1 cellular context compared by ENCODE assay signal in the genomic region with DNA sequence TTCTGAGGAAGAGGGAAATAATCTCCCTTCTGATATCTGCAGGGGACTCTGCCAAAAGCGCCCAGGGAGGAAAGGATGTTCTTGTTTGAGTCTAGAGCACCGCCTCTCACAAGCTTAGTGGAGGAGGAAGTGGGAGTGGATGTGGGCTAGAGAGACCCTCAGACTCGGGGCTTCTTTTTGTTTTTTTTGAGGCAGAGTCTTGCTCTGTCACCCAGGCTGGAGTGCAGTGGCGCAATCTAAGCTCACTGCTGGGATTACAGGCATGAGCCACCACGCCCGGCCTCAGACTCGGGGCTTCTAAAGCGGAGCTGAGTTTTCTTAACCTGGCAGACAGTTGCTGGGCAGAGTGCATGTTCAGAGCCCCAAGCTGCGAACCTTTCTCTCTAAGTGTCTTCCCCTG.
TF ChIP-seq lines count a peak whose summit lies in the region.

No MANE protein-coding gene starts in this region.

TF ChIP-seq in GM23338, 12 proteins besides CTCF, POLR2A, EP300 and RAD21 (continued from another document):
- TF ChIP-seq, protein P1, sequence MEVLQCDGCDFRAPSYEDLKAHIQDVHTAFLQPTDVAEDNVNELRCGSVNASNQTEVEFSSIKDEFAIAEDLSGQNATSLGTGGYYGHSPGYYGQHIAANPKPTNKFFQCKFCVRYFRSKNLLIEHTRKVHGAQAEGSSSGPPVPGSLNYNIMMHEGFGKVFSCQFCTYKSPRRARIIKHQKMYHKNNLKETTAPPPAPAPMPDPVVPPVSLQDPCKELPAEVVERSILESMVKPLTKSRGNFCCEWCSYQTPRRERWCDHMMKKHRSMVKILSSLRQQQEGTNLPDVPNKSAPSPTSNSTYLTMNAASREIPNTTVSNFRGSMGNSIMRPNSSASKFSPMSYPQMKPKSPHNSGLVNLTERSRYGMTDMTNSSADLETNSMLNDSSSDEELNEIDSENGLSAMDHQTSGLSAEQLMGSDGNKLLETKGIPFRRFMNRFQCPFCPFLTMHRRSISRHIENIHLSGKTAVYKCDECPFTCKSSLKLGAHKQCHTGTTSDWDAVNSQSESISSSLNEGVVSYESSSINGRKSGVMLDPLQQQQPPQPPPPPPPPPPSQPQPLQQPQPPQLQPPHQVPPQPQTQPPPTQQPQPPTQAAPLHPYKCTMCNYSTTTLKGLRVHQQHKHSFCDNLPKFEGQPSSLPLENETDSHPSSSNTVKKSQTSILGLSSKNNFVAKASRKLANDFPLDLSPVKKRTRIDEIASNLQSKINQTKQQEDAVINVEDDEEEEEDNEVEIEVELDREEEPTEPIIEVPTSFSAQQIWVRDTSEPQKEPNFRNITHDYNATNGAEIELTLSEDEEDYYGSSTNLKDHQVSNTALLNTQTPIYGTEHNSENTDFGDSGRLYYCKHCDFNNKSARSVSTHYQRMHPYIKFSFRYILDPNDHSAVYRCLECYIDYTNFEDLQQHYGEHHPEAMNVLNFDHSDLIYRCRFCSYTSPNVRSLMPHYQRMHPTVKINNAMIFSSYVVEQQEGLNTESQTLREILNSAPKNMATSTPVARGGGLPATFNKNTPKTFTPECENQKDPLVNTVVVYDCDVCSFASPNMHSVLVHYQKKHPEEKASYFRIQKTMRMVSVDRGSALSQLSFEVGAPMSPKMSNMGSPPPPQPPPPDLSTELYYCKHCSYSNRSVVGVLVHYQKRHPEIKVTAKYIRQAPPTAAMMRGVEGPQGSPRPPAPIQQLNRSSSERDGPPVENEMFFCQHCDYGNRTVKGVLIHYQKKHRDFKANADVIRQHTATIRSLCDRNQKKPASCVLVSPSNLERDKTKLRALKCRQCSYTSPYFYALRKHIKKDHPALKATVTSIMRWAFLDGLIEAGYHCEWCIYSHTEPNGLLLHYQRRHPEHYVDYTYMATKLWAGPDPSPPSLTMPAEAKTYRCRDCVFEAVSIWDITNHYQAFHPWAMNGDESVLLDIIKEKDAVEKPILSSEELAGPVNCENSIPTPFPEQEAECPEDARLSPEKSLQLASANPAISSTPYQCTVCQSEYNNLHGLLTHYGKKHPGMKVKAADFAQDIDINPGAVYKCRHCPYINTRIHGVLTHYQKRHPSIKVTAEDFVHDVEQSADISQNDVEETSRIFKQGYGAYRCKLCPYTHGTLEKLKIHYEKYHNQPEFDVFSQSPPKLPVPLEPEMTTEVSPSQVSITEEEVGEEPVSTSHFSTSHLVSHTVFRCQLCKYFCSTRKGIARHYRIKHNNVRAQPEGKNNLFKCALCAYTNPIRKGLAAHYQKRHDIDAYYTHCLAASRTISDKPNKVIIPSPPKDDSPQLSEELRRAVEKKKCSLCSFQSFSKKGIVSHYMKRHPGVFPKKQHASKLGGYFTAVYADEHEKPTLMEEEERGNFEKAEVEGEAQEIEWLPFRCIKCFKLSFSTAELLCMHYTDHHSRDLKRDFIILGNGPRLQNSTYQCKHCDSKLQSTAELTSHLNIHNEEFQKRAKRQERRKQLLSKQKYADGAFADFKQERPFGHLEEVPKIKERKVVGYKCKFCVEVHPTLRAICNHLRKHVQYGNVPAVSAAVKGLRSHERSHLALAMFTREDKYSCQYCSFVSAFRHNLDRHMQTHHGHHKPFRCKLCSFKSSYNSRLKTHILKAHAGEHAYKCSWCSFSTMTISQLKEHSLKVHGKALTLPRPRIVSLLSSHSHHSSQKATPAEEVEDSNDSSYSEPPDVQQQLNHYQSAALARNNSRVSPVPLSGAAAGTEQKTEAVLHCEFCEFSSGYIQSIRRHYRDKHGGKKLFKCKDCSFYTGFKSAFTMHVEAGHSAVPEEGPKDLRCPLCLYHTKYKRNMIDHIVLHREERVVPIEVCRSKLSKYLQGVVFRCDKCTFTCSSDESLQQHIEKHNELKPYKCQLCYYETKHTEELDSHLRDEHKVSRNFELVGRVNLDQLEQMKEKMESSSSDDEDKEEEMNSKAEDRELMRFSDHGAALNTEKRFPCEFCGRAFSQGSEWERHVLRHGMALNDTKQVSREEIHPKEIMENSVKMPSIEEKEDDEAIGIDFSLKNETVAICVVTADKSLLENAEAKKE (CRISPR knock-in tag; IDR thresholded peaks at IDR 0.05) = no peak
- TF ChIP-seq JUNB (IDR thresholded peaks at IDR 0.05; ENCODE audit: unreplicated experiment) (no peak), ZNF114 (CRISPR knock-in tag; IDR thresholded peaks at IDR 0.05) (no peak), STAT1 (IDR thresholded peaks at IDR 0.05; ENCODE audit: unreplicated experiment) (no peak), POLR2AphosphoS5 (IDR thresholded peaks at IDR 0.05; ENCODE audit: low read depth) (no peak), EZH2phosphoT487 (IDR thresholded peaks at IDR 0.05; ENCODE audit: unreplicated experiment) (no peak)
- TF ChIP-seq, protein P2, sequence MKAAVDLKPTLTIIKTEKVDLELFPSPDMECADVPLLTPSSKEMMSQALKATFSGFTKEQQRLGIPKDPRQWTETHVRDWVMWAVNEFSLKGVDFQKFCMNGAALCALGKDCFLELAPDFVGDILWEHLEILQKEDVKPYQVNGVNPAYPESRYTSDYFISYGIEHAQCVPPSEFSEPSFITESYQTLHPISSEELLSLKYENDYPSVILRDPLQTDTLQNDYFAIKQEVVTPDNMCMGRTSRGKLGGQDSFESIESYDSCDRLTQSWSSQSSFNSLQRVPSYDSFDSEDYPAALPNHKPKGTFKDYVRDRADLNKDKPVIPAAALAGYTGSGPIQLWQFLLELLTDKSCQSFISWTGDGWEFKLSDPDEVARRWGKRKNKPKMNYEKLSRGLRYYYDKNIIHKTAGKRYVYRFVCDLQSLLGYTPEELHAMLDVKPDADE (IDR thresholded peaks at IDR 0.05) = no peak
TF ChIP-seq in GM23338: peak in this region for 0.
